In genomic region chr2:170820647-170821630, GRCh38 we compare ENCODE assay signal across 9 cellular contexts. TPM values are rescaled to one million over a fixed set of nuclear protein-coding genes. Genes with fewer than 3 reads are reported as not detected.
DNase-seq lines count a peak whose midpoint lies in the region; ATAC-seq lines count a peak whose summit lies in the region.
"Had no signal": no experiment of that assay in that cellular context is flagged by ENCODE, and none has a peak within 500 bp of the region (broad histone marks: within the 10 kb centered on the region; RNA-seq: fewer than 3 reads in every experiment).

No MANE protein-coding gene starts in this region.

- H3K4me1 Mint-ChIP-seq in stimulated activated naive CD8-positive, alpha-beta T cell treated with anti-CD3 and anti-CD28 coated beads, Interleukin-15, Interleukin-2, amounts not matched to agents 100 ng/mL and 50 ng/mL, for 24 hours (ENCODE audit: low read depth), result peaks cover 54% of the 10 kb centered on the region
- peaks cover 39% of the 10 kb centered on the region for H3K4me1 Mint-ChIP-seq in T-helper 17 cell

- H3K4me3 Mint-ChIP-seq in stimulated activated naive CD8-positive, alpha-beta T cell treated with anti-CD3 and anti-CD28 coated beads, Interleukin-15, Interleukin-2, amounts not matched to agents 100 ng/mL and 50 ng/mL, for 24 hours, result peak overlapping the region; percentile 73
- H3K4me3 Mint-ChIP-seq in T-helper 17 cell, result peak overlapping the region; percentile 89

- peak overlapping the region; percentile 62; the same call in 1 of the 2 replicates for H3K4me3 ChIP-seq in iPS-20b (ENCODE audit: low read length)
- peak overlapping the region; percentile 11 for H3K4me3 ChIP-seq in urinary bladder (ENCODE audit: low read depth, low read length)

- H3K9me3 ChIP-seq in T-helper 17 cell (ENCODE audit: control insufficient read depth, low read length, poor library complexity, severe bottlenecking), result no peaks in the 10 kb centered on the region
- no peaks in the 10 kb centered on the region for H3K9me3 ChIP-seq in iPS-20b (ENCODE audit: insufficient read depth, low read depth, low read length)

- no peaks in the 10 kb centered on the region for H3K36me3 Mint-ChIP-seq in stimulated activated naive CD8-positive, alpha-beta T cell treated with anti-CD3 and anti-CD28 coated beads, Interleukin-15, Interleukin-2, amounts not matched to agents 100 ng/mL and 50 ng/mL, for 24 hours (ENCODE audit: low read depth)
- peaks cover 13% of the 10 kb centered on the region for H3K36me3 Mint-ChIP-seq in T-helper 17 cell (ENCODE audit: low read depth)

- WGBS in urinary bladder, result 24% methylated on average over 23 of the region's 23 CpGs

- no peak for DNase-seq in stimulated activated naive CD8-positive, alpha-beta T cell treated with anti-CD3 and anti-CD28 coated beads, Interleukin-15, Interleukin-2, amounts not matched to agents 100 U/mL and 50 U/mL, for 24 hours
- DNase-seq in T-helper 17 cell (no peak), NCI-H345 treated with DMSO at 0.1 percent for 48 hours (lab: John Stamatoyannopoulos, UW; ENCODE audit: unreplicated experiment) (no peak), RKO (ENCODE audit: low spot score) (no peak)
- DNase-seq: DMS79 had no signal

- H3K4me1 ChIP-seq in iPS-20b (ENCODE audit: insufficient read depth, low read length), result no peaks in the 10 kb centered on the region; the same call in 1 of the 2 replicates
- H3K4me1 ChIP-seq in urinary bladder (ENCODE audit: insufficient read depth), result no peaks in the 10 kb centered on the region

- no peaks in the 10 kb centered on the region for H3K9me3 Mint-ChIP-seq in stimulated activated naive CD8-positive, alpha-beta T cell treated with anti-CD3 and anti-CD28 coated beads, Interleukin-15, Interleukin-2, amounts not matched to agents 100 ng/mL and 50 ng/mL, for 24 hours

- ATAC-seq in stimulated activated naive CD8-positive, alpha-beta T cell treated with anti-CD3 and anti-CD28 coated beads, Interleukin-15, Interleukin-2, amounts not matched to agents 100 U/mL and 50 U/mL, for 24 hours, result no peak
- ATAC-seq in T-helper 17 cell, result peak; percentile 44
- no peak for ATAC-seq in HG03135 (IDR thresholded peaks at IDR 0.05; ENCODE audit: unreplicated experiment)

- H3K27me3 ChIP-seq in iPS-20b (ENCODE audit: insufficient read depth, low read length), result peaks cover 99% of the 10 kb centered on the region

- no peak overlapping the region for H3K9ac ChIP-seq in iPS-20b (ENCODE audit: low read depth, low read length)

- H3K27me3 Mint-ChIP-seq in stimulated activated naive CD8-positive, alpha-beta T cell treated with anti-CD3 and anti-CD28 coated beads, Interleukin-15, Interleukin-2, amounts not matched to agents 100 ng/mL and 50 ng/mL, for 24 hours, result peaks cover 90% of the 10 kb centered on the region
- H3K27me3 Mint-ChIP-seq in T-helper 17 cell, result peaks cover 81% of the 10 kb centered on the region

- H3K36me3 ChIP-seq in iPS-20b (ENCODE audit: insufficient read depth, low read depth, low read length) (no peaks in the 10 kb centered on the region), urinary bladder (ENCODE audit: insufficient read depth) (no peaks in the 10 kb centered on the region)

- H3K27ac ChIP-seq in iPS-20b (ENCODE audit: low read length) (no peak overlapping the region), urinary bladder (ENCODE audit: low read depth) (no peak overlapping the region)

- no peak overlapping the region for H3K27ac Mint-ChIP-seq in stimulated activated naive CD8-positive, alpha-beta T cell treated with anti-CD3 and anti-CD28 coated beads, Interleukin-15, Interleukin-2, amounts not matched to agents 100 ng/mL and 50 ng/mL, for 24 hours
- no peak overlapping the region for H3K27ac Mint-ChIP-seq in T-helper 17 cell

RNA-seq across cellular contexts. Expression of gene GAD1, which starts 4.3 kb away (rescaled TPM):
- total RNA-seq in T-helper 17 cell (not detected), urinary bladder (0.85 TPM)
- polyA plus RNA-seq in urinary bladder, result 0.43 TPM

RNA-seq across cellular contexts. Expression of gene ERICH2, which starts 50.8 kb away (rescaled TPM):
- total RNA-seq in T-helper 17 cell, result not detected
- total RNA-seq in urinary bladder, result not detected
- 0.77 TPM for polyA plus RNA-seq in urinary bladder
